Comparison of ENCODE assay signal across 7 cellular contexts in the genomic region with DNA sequence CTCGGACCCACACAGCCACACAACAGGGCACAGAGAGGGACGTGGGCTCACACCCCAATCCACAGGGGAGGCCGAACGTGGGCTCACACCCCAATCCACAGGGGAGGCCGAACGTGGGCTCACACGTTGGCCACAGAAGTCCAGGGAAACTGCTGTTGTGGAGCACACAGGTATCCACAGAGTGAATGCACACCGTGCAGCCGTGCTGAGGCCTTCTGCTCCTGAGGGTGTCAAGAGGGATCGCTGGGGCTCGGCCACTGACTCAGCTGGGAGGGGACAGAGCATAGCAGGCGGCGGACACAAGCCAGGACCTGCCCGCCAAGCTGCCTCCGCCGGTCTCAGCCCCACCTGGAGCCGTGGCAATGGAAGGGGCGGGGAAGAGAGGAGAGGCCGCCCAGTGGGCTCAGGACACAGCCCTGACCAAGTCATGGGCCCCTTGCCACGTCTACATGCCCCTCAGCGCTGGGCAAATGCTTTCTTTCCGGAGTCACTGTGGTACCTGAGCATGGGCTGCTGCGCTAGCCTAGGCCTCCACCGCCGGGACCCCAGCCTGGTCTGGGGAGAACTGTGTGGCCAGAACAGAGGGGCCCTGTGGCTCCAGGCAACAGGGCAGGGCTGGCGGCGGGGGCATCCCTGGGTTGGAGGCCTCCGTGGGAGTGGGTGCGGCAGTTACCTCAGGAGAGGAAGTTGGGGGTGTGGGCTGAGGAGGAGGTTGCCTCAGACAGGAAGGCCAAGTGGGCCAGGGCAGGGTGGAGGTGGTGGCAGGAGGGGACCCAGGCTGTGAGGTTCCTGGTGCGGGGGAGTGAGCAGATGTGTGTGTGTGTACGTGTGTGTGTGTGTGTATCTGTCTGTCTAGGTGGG. TPM values are rescaled to one million over a fixed set of nuclear protein-coding genes. Genes with fewer than 3 reads are reported as not detected.
DNase-seq lines count a peak whose midpoint lies in the region; ATAC-seq, FAIRE-seq and TF ChIP-seq lines count a peak whose summit lies in the region.

No MANE protein-coding gene starts in this region.

- peak overlapping the region in 1 of 2 donors; percentile 44 for H3K4me3 ChIP-seq in small intestine (ENCODE audit: low read depth in 1 of 2, low read length in 2 of 2)

- H3K36me3 ChIP-seq in small intestine (ENCODE audit: control insufficient read depth in 2 of 2, insufficient read depth in 2 of 2, low read length in 2 of 2): no peaks in the 10 kb centered on the region

- no peaks in the 10 kb centered on the region for H3K9me3 ChIP-seq in small intestine (ENCODE audit: control insufficient read depth, low read depth)

- peak overlapping the region; percentile 92 for H3K27ac Mint-ChIP-seq in activated CD4-positive, alpha-beta memory T cell treated with anti-CD3 and anti-CD28 coated beads for 36 hours

- H3K4me1 Mint-ChIP-seq in activated CD4-positive, alpha-beta memory T cell treated with anti-CD3 and anti-CD28 coated beads for 36 hours (ENCODE audit: low read depth): peaks cover 53% of the 10 kb centered on the region

- 46 to 64% (median 49%) methylated on average over 28 to 31 of the region's 31 CpGs for WGBS in small intestine, 3 donors

- POLR2A ChIA-PET in activated CD4-positive, alpha-beta memory T cell treated with anti-CD3 and anti-CD28 coated beads for 36 hours (lab: Charles Lee): interaction anchor here (0.7 to 1.0 kb wide), 2 partner anchors 23 to 907 kb away, joined by 3 to 5 read pairs; no protein-coding TSS in a partner anchor

- peak; percentile 4 for TF ChIP-seq POLR2A in erythroblast (IDR thresholded peaks at IDR 0.05; ENCODE audit: low read length)

- H3K4me3 Mint-ChIP-seq in activated CD4-positive, alpha-beta memory T cell treated with anti-CD3 and anti-CD28 coated beads for 36 hours: peak overlapping the region; percentile 84

- H3K36me3 Mint-ChIP-seq in activated CD4-positive, alpha-beta memory T cell treated with anti-CD3 and anti-CD28 coated beads for 36 hours: peaks cover 1% of the 10 kb centered on the region

- FAIRE-seq in small intestine (lab: Jason Lieb, UNC): no peak

- H3K9me3 Mint-ChIP-seq in activated CD4-positive, alpha-beta memory T cell treated with anti-CD3 and anti-CD28 coated beads for 36 hours: no peaks in the 10 kb centered on the region

- CTCF ChIA-PET in activated CD4-positive, alpha-beta memory T cell treated with anti-CD3 and anti-CD28 coated beads for 36 hours (lab: Charles Lee): interaction anchor here (0.7 to 9.8 kb wide), 9 partner anchors 10 to 239 kb away, joined by 3 to 80 read pairs (median 4); a partner anchor contains a TSS

- DNase-seq in NCI-H345 (lab: John Stamatoyannopoulos, UW) (peak; percentile 49), erythroblast (lab: John Stamatoyannopoulos, UW) (peak in 1 of 2 experiments; percentile 38), small intestine (peak; percentile 55), NCI-H1436 treated with DMSO at 0.1 percent for 48 hours (lab: John Stamatoyannopoulos, UW) (no peak), dedifferentiated amniotic fluid mesenchymal stem cell (ENCODE audit: extremely low spot score) (no peak)
- peak; percentile 79 for DNase-seq in activated CD4-positive, alpha-beta memory T cell treated with anti-CD3 and anti-CD28 coated beads for 36 hours

- H3K27me3 ChIP-seq in small intestine (ENCODE audit: control insufficient read depth in 2 of 2, insufficient read depth in 2 of 2, low read length in 2 of 2): no peaks in the 10 kb centered on the region

- H3K27ac ChIP-seq in small intestine (ENCODE audit: low read depth in 1 of 2, low read length in 1 of 2): peak overlapping the region; percentile 44 to 64

- intact Hi-C loops in activated CD4-positive, alpha-beta memory T cell treated with anti-CD3 and anti-CD28 coated beads for 36 hours (cut with micrococcal nuclease): loop anchor here (1.0 to 2.0 kb wide), 3 partner anchors 14 to 22 kb away; a partner anchor contains a TSS

- H3K27me3 Mint-ChIP-seq in activated CD4-positive, alpha-beta memory T cell treated with anti-CD3 and anti-CD28 coated beads for 36 hours: no peaks in the 10 kb centered on the region

- no peaks in the 10 kb centered on the region for H3K4me1 ChIP-seq in small intestine (ENCODE audit: control insufficient read depth in 2 of 2, insufficient read depth in 1 of 2, low read depth in 1 of 2, low read length in 1 of 2)

- peak; percentile 53 for ATAC-seq in GM19467 (IDR thresholded peaks at IDR 0.05; ENCODE audit: unreplicated experiment)

RNA-seq across cellular contexts. Expression of a gene that starts 1.2 kb away (rescaled TPM):
- 10 to 100 TPM; 27.3 to 30.4 TPM for total RNA-seq in activated CD4-positive, alpha-beta memory T cell treated with anti-CD3 and anti-CD28 coated beads for 36 hours
- 1 to 10 TPM; 2.5 to 9.5 (median 5.2) TPM for polyA plus RNA-seq in small intestine

RNA-seq across cellular contexts. Expression of a gene that starts 21.0 kb away (rescaled TPM):
- total RNA-seq in activated CD4-positive, alpha-beta memory T cell treated with anti-CD3 and anti-CD28 coated beads for 36 hours: 10 to 100 TPM; 22.8 to 24.6 TPM
- polyA plus RNA-seq in small intestine: 10 to 100 TPM; 30.3 to 51.7 (median 32.4) TPM

RNA-seq across cellular contexts. Expression of a gene that starts 23.8 kb away (rescaled TPM):
- 1 to 10 TPM; 8.2 to 9.7 TPM for total RNA-seq in activated CD4-positive, alpha-beta memory T cell treated with anti-CD3 and anti-CD28 coated beads for 36 hours
- 10 to 100 TPM in 1 of 3 donors, 1 to 10 TPM in 2; 1.6 to 19.4 (median 5.1) TPM for polyA plus RNA-seq in small intestine

RNA-seq across cellular contexts. Expression of a gene that starts 31.6 kb away (rescaled TPM):
- total RNA-seq in activated CD4-positive, alpha-beta memory T cell treated with anti-CD3 and anti-CD28 coated beads for 36 hours: not detected
- polyA plus RNA-seq in small intestine: 1 to 10 TPM in 2 of 3 donors, under 1 TPM in 1; 0.89 to 3.6 (median 1.6) TPM

RNA-seq across cellular contexts. Expression of a gene that starts 40.1 kb away (rescaled TPM):
- not detected for total RNA-seq in activated CD4-positive, alpha-beta memory T cell treated with anti-CD3 and anti-CD28 coated beads for 36 hours
- polyA plus RNA-seq in small intestine: under 1 TPM in 1 of 3 donors, not detected in 2; 0.04 TPM

Comparison
In these comparisons a context has a peak if more than half of its experiments do, and no peak if none do; other contexts are left out.
1. DNase-seq: peak in NCI-H345 (single experiment), activated CD4-positive, alpha-beta memory T cell treated with anti-CD3 and anti-CD28 coated beads for 36 hours (single experiment) and small intestine (single experiment); none in NCI-H1436 treated with DMSO at 0.1 percent for 48 hours (single experiment) and dedifferentiated amniotic fluid mesenchymal stem cell (single experiment).